ENCODE assay signal across 17 cellular contexts in the genomic region with DNA sequence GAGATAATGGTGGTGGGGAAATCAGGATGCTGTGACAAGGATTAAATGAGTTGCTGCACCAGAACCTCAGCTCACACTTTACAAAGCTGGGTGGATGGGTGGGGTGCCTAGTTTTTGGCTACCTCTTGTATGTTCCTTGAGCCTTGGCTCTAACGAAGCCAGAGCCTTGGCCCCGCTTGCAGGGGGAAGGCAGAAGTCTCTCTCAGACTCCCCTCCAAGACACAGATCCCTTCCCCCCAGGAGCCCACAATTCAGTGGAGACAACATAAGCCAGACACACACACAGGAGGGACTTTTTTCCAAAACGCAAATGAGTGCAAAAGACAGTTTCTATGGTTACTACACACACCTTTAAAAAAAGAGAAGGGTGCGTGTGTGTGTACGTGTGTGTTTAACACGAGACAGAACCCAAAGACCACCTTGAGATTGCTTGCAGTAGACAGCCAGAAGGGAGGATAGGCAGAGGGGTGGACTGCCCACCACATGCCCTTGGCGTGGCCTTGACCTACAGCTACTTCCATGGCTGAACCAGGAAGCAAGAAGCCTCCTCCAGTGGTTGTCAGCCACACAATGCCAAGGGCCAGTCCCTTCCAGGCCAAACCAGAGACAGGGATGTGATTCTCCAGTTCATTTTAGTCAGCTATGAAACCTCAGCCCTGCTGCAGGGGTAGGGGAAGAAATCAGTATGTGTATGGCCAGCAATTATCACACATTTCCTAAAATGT.
A peak's percentile ranks its signal among the peaks of the same experiment; 100 is the strongest.
DNase-seq lines count a peak whose midpoint lies in the region; ATAC-seq, FAIRE-seq and TF ChIP-seq lines count a peak whose summit lies in the region.
"Had no signal": no experiment of that assay in that cellular context is flagged by ENCODE, and none has a peak within 500 bp of the region (broad histone marks: within the 10 kb centered on the region; RNA-seq: fewer than 3 reads in every experiment).

No MANE protein-coding gene starts in this region.

- TF ChIP-seq POLR2A in GM12878 (IDR thresholded peaks at IDR 0.05; ENCODE audit: low read depth, low read length) (no peak), esophagus muscularis mucosa (IDR thresholded peaks at IDR 0.05; ENCODE audit: low read depth) (no peak)

- peaks cover 13% of the 10 kb centered on the region for H3K4me1 ChIP-seq in GM12878 (ENCODE audit: control insufficient read depth, insufficient read depth, low read length)
- no peaks in the 10 kb centered on the region for H3K4me1 ChIP-seq in esophagus muscularis mucosa
- H3K4me1 ChIP-seq in OCI-LY7 (ENCODE audit: insufficient read depth, low read length, poor library complexity, severe bottlenecking), result no peaks in the 10 kb centered on the region
- H3K4me1 ChIP-seq in lower lobe of right lung, result no peaks in the 10 kb centered on the region

- BruUV-seq in GM12878 (replicated peaks; lab: Mats Ljungman, UMichigan), result no TSS peak
- BruUV-seq in OCI-LY7 (replicated peaks; lab: Mats Ljungman, UMichigan), result no TSS peak

- no peaks in the 10 kb centered on the region for H3K9me2 ChIP-seq in OCI-LY7 (ENCODE audit: insufficient read depth, low read length)

- H3K27ac ChIP-seq in GM12878 (ENCODE audit: control insufficient read depth, insufficient read depth) (no peak overlapping the region), esophagus muscularis mucosa (replicated peaks in 1 of 4) (no peak overlapping the region), OCI-LY7 (ENCODE audit: low read depth, low read length, poor library complexity, severe bottlenecking) (no peak overlapping the region), lower lobe of right lung (no peak overlapping the region)
- H3K27ac ChIP-seq: BLaER1, HL-60 had no signal

- TF ChIP-seq EP300 in GM12878 (IDR thresholded peaks at IDR 0.05; ENCODE audit: borderline replicate concordance in 1 of 2, control insufficient read depth in 1 of 2, low read depth in 2 of 2, low read length in 2 of 2) (no peak), esophagus muscularis mucosa (IDR thresholded peaks at IDR 0.05) (no peak)

- H3K4me2 ChIP-seq in GM12878 (ENCODE audit: control insufficient read depth, insufficient read depth) (no peak overlapping the region), OCI-LY7 (ENCODE audit: low read length) (no peak overlapping the region)
- H3K4me2 ChIP-seq: GM23338 had no signal

- in situ Hi-C loops in GM12878 (cut with MboI), result no loop called here

- H4K20me1 ChIP-seq in GM12878 (ENCODE audit: control insufficient read depth, insufficient read depth) (no peaks in the 10 kb centered on the region), OCI-LY7 (ENCODE audit: insufficient read depth, low read length) (no peaks in the 10 kb centered on the region)
- H4K20me1 ChIP-seq: BLaER1 had no signal

- RAD21 ChIA-PET in GM12878 (lab: Charles Lee; ENCODE audit: unreplicated experiment), result interaction anchor here (1.1 to 4.8 kb wide), 4 partner anchors 17 to 70 kb away, joined by 3 to 139 read pairs (median 8); partner anchors contain the start of gene BCL2L11

- peak; percentile 43 for DNase-seq in activated CD8-positive, alpha-beta memory T cell treated with anti-CD3 and anti-CD28 coated beads for 24 hours
- DNase-seq in activated CD8-positive, alpha-beta memory T cell treated with anti-CD3 and anti-CD28 coated beads, Interleukin-2, amount 50 U/mL, for 48 hours, result no peak
- DNase-seq in GM12878 (ENCODE audit: low read depth, low spot score) (no peak), esophagus muscularis mucosa (ENCODE audit: extremely low spot score) (peak; percentile 81), OCI-LY7 (ENCODE audit: low spot score) (no peak), lower lobe of right lung (no peak)
- DNase-seq in activated naive CD4-positive, alpha-beta T cell treated with Interleukin-2 at 50 U/mL for 16 hours, result no peak
- DNase-seq: 8988T; Calu3; CD4-positive, alpha-beta memory T cell; GF-D8; HCEC 1CT had no signal

- H3K27me3 ChIP-seq in GM12878 (replicated peaks in 1 of 2; ENCODE audit: control insufficient read depth in 2 of 2, insufficient read depth in 2 of 2, low read length in 1 of 2) (no peaks in the 10 kb centered on the region), esophagus muscularis mucosa (no peaks in the 10 kb centered on the region), lower lobe of right lung (ENCODE audit: low read depth) (no peaks in the 10 kb centered on the region)
- H3K27me3 ChIP-seq: BLaER1 had no signal

- TF ChIP-seq CTCF in GM12878 (IDR thresholded peaks at IDR 0.05 in 2 of 3, conservative IDR thresholded peaks at IDR 0.05 in 1 of 3; ENCODE audit: control insufficient read depth in 2 of 3, extremely low read depth in 1 of 3, insufficient read depth in 1 of 3, low read depth in 3 of 3, low read length in 3 of 3), result no peak
- no peak for TF ChIP-seq CTCF in esophagus muscularis mucosa (IDR thresholded peaks at IDR 0.05)
- no peak for TF ChIP-seq CTCF in OCI-LY7 (conservative IDR thresholded peaks at IDR 0.05; ENCODE audit: low read length)
- TF ChIP-seq CTCF in lower lobe of right lung (IDR thresholded peaks at IDR 0.05), result no peak

- TF ChIP-seq RAD21 in GM12878 (IDR thresholded peaks at IDR 0.05; ENCODE audit: insufficient read depth, low read depth, low read length), result no peak

- CTCF ChIA-PET in GM12878 (lab: Yijun Ruan, JAX), result no interaction called here
- CTCF ChIA-PET in OCI-LY7 (lab: Charles Lee; ENCODE audit: unreplicated experiment), result no interaction called here

- no peak for FAIRE-seq in GM12878 (lab: Jason Lieb, UNC)
- FAIRE-seq: GM19239, H54 had no signal

- no peaks in the 10 kb centered on the region for H3K36me3 ChIP-seq in GM12878 (ENCODE audit: control insufficient read depth in 2 of 2, insufficient read depth in 2 of 2, low read length in 1 of 2)
- no peaks in the 10 kb centered on the region for H3K36me3 ChIP-seq in esophagus muscularis mucosa
- no peaks in the 10 kb centered on the region for H3K36me3 ChIP-seq in OCI-LY7 (ENCODE audit: insufficient read depth, low read length)
- no peaks in the 10 kb centered on the region for H3K36me3 ChIP-seq in lower lobe of right lung
- H3K36me3 ChIP-seq: BLaER1 had no signal

- no peak overlapping the region for H3K4me3 ChIP-seq in GM12878
- no peak overlapping the region for H3K4me3 ChIP-seq in esophagus muscularis mucosa
- no peak overlapping the region for H3K4me3 ChIP-seq in OCI-LY7 (ENCODE audit: low read depth, low read length, poor library complexity, severe bottlenecking)
- no peak overlapping the region for H3K4me3 ChIP-seq in lower lobe of right lung
- H3K4me3 ChIP-seq: BLaER1, GM23338 had no signal

- H2AFZ ChIP-seq in GM12878 (ENCODE audit: control insufficient read depth, low read depth, low read length), result no peak overlapping the region
- no peak overlapping the region for H2AFZ ChIP-seq in OCI-LY7 (ENCODE audit: low read length)

- peaks cover 1% of the 10 kb centered on the region; the same call in 2 of the 3 replicates for H3K9me3 ChIP-seq in GM12878 (replicated peaks; ENCODE audit: control insufficient read depth, insufficient read depth, low read length)
- H3K9me3 ChIP-seq in esophagus muscularis mucosa, result no peaks in the 10 kb centered on the region
- H3K9me3 ChIP-seq in OCI-LY7 (ENCODE audit: low read length), result no peaks in the 10 kb centered on the region
- H3K9me3 ChIP-seq in lower lobe of right lung, result no peaks in the 10 kb centered on the region
- H3K9me3 ChIP-seq: BLaER1 had no signal

- 65% methylated on average over 7 of the region's 7 CpGs for WGBS in GM12878 (ENCODE audit: insufficient coverage, insufficient replicate concordance, low lambda C conversion rate, missing lambda C conversion rate)
- WGBS in esophagus muscularis mucosa, result 90% methylated on average over 7 of the region's 7 CpGs

- no peaks in the 10 kb centered on the region for H3K79me2 ChIP-seq in GM12878 (ENCODE audit: control insufficient read depth, insufficient read depth, low read length)
- H3K79me2 ChIP-seq in OCI-LY7 (ENCODE audit: insufficient read depth, low read depth, low read length), result no peaks in the 10 kb centered on the region

- SMC1A ChIA-PET in GM12878 (lab: Charles Lee; ENCODE audit: uncharacterized antibody, unreplicated experiment), result interaction anchor here (1.0 to 8.9 kb wide), 6 partner anchors 13 to 45 kb away, joined by 3 to 137 read pairs (median 26); no protein-coding TSS in a partner anchor

- POLR2A ChIA-PET in GM12878 (lab: Charles Lee) (interaction anchor here (1.7 kb wide), 2 partner anchors 13 to 23 kb away, joined by 5 to 9 read pairs; no protein-coding TSS in a partner anchor), OCI-LY7 (lab: Charles Lee) (no interaction called here)

- no peak for ATAC-seq in GM12878
- ATAC-seq in lower lobe of right lung, result no peak
- ATAC-seq: GM23338 had no signal

- no peak overlapping the region for H3K9ac ChIP-seq in GM12878 (ENCODE audit: control insufficient read depth, insufficient read depth, low read length)
- H3K9ac ChIP-seq: BLaER1 had no signal

- intact Hi-C loops in GM12878 (cut with micrococcal nuclease; ENCODE audit: unreplicated experiment), result no loop called here
- intact Hi-C loops in esophagus muscularis mucosa (cut with DNase I), result no loop called here
- intact Hi-C loops in OCI-LY7 (cut with micrococcal nuclease; ENCODE audit: unreplicated experiment), result no loop called here
- intact Hi-C loops in lower lobe of right lung (cut with DNase I), result no loop called here

TF ChIP-seq in GM12878, 131 proteins besides CTCF, POLR2A, EP300 and RAD21 (continues in another document):
- TF ChIP-seq NR2C1 (IDR thresholded peaks at IDR 0.05) (no peak), PML (IDR thresholded peaks at IDR 0.05; ENCODE audit: low read length) (no peak), BMI1 (IDR thresholded peaks at IDR 0.05; ENCODE audit: borderline replicate concordance) (peak; percentile 26; the same call in 1 of the 2 replicates), BACH1 (IDR thresholded peaks at IDR 0.05; ENCODE audit: borderline replicate concordance) (no peak), MTA3 (IDR thresholded peaks at IDR 0.05; ENCODE audit: borderline replicate concordance, low read length) (no peak), NR2F1 (conservative IDR thresholded peaks at IDR 0.05) (no peak)
- TF ChIP-seq, protein P1, sequence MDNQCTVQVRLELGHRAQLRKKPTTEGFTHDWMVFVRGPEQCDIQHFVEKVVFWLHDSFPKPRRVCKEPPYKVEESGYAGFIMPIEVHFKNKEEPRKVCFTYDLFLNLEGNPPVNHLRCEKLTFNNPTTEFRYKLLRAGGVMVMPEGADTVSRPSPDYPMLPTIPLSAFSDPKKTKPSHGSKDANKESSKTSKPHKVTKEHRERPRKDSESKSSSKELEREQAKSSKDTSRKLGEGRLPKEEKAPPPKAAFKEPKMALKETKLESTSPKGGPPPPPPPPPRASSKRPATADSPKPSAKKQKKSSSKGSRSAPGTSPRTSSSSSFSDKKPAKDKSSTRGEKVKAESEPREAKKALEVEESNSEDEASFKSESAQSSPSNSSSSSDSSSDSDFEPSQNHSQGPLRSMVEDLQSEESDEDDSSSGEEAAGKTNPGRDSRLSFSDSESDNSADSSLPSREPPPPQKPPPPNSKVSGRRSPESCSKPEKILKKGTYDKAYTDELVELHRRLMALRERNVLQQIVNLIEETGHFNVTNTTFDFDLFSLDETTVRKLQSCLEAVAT (IDR thresholded peaks at IDR 0.05), result peak; percentile 55; the same call in 1 of the 2 replicates

Comparison
In these comparisons a context has a peak if more than half of its experiments do, and no peak if none do; other contexts are left out.
1. DNase-seq: peak in activated CD8-positive, alpha-beta memory T cell treated with anti-CD3 and anti-CD28 coated beads for 24 hours (single experiment) and esophagus muscularis mucosa (single experiment); none in activated CD8-positive, alpha-beta memory T cell treated with anti-CD3 and anti-CD28 coated beads, Interleukin-2, amount 50 U/mL, for 48 hours (single experiment), GM12878 (single experiment), activated naive CD4-positive, alpha-beta T cell treated with Interleukin-2 at 50 U/mL for 16 hours (single experiment), OCI-LY7 (single experiment) and lower lobe of right lung (single experiment).